ENCODE assay signal across 8 cellular contexts in the genomic region with DNA sequence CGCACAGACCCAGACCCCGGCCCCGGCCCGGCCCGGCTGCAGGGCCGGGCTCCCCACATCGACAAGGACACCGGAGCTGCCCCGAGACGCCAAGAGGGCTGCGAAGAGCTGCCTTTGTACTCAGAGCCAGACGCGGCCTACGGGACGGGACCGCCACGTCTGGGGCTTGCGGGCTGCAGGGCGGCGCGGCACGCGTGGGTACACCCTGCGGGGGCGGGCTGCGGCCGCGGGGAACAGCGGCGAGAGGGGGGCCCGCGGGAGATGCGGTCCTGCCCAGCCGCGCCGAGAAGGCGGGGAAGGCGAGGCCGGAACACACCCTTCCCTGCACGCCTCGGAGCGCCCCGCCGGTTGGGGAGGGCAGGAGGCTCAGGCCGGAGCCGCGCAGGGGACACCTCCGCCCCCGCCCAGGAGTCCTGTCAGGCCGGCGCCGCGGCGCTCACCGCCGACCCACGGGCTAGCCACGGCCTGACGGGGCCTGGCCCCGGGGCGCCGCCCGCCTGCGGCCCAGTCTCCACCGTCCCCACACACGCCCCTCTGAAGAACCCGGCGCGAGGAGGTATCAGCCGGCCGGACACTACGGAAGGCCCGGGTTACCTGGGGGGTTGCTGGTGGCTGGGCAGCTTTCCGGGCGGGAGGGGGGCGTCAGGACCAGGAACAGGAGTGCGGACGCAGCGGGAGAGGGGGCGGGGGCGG. TPM values are rescaled to one million over a fixed set of nuclear protein-coding genes. Genes with fewer than 3 reads are reported as not detected.
A peak's percentile ranks its signal among the peaks of the same experiment; 100 is the strongest.
DNase-seq lines count a peak whose midpoint lies in the region; ATAC-seq, FAIRE-seq and TF ChIP-seq lines count a peak whose summit lies in the region.

No MANE protein-coding gene starts in this region.

- no peaks in the 10 kb centered on the region for H3K36me3 Mint-ChIP-seq in osteocyte (ENCODE audit: unreplicated experiment)

- no peaks in the 10 kb centered on the region for H3K36me3 ChIP-seq in upper lobe of left lung

- H3K4me1 Mint-ChIP-seq in osteocyte (ENCODE audit: unreplicated experiment), result peaks cover 47% of the 10 kb centered on the region

- H3K27me3 Mint-ChIP-seq in osteocyte (ENCODE audit: unreplicated experiment), result no peaks in the 10 kb centered on the region

- peak; percentile 34 to 71 for ATAC-seq in upper lobe of left lung (ENCODE audit: low FRiP score in 2 of 2)

- peak overlapping the region; percentile 77 to 98 (median 92) for H3K4me3 ChIP-seq in upper lobe of left lung

- H3K4me3 Mint-ChIP-seq in osteocyte (ENCODE audit: unreplicated experiment), result peak overlapping the region; percentile 90

- H3K9me3 ChIP-seq in upper lobe of left lung, result no peaks in the 10 kb centered on the region

- no peaks in the 10 kb centered on the region for H3K27me3 ChIP-seq in upper lobe of left lung

- H3K4me1 ChIP-seq in upper lobe of left lung, result peaks cover 31 to 54% (median 43%) of the 10 kb centered on the region in 4 donors

- no peak for TF ChIP-seq EP300 in upper lobe of left lung (IDR thresholded peaks at IDR 0.05)

- FAIRE-seq in H54 (lab: Jason Lieb, UNC) (no peak), frontal cortex (lab: Jason Lieb, UNC) (no peak)

- TF ChIP-seq CTCF in osteocyte (IDR thresholded peaks at IDR 0.05) (no peak), upper lobe of left lung (IDR thresholded peaks at IDR 0.05) (no peak)

- DNase-seq in ELR (ENCODE audit: low read depth) (peak; percentile 47), H54 (ENCODE audit: insufficient read length, low spot score) (peak; percentile 54), NCI-H526 (lab: John Stamatoyannopoulos, UW) (peak; percentile 26 to 56), frontal cortex (ENCODE audit: low spot score in 2 of 2) (peak; percentile 49 to 52), osteocyte (ENCODE audit: extremely low spot score, unreplicated experiment) (peak; percentile 85), upper lobe of left lung (peak; percentile 45 to 92), 8988T (no peak)
- peak; percentile 19 to 37 for DNase-seq in activated T-helper 1 cell treated with anti-CD3 and anti-CD28 coated beads, Interleukin-2, amount 50 U/mL, for 16 hours (ENCODE audit: low read depth in 1 of 2, low spot score in 1 of 2)

- TF ChIP-seq POLR2A in H54 (IDR thresholded peaks at IDR 0.05; ENCODE audit: low read depth, low read length) (no peak), upper lobe of left lung (IDR thresholded peaks at IDR 0.05) (no peak)

- 0 to 1% methylated on average over 1 to 31 of the region's 81 CpGs for WGBS in upper lobe of left lung, 2 donors

- no peaks in the 10 kb centered on the region for H3K9me3 Mint-ChIP-seq in osteocyte (ENCODE audit: unreplicated experiment)

- H3K27ac ChIP-seq in upper lobe of left lung, result peak overlapping the region; percentile 94 to 99 (median 98)

- H3K27ac Mint-ChIP-seq in osteocyte (ENCODE audit: unreplicated experiment), result peak overlapping the region; percentile 89

RNA-seq across cellular contexts. Expression of a gene that starts 0.5 kb away (rescaled TPM):
- total RNA-seq in frontal cortex, result 56.3 TPM
- 64.0 and 68.4 TPM in 2 replicates for total RNA-seq in osteocyte
- total RNA-seq in upper lobe of left lung, result 10 to 100 TPM; 21.3 to 90.8 (median 77.4) TPM
